15 cellular contexts compared by ENCODE assay signal in genomic region chr3:186079925-186080324, GRCh38.
"Had no signal": no experiment of that assay in that cellular context is flagged by ENCODE, and none has a peak within 500 bp of the region (broad histone marks: within the 10 kb centered on the region; RNA-seq: fewer than 3 reads in every experiment).

No MANE protein-coding gene starts in this region.

- H3K4me3 Mint-ChIP-seq: nephron progenitor cell had no signal

- H3K27me3 ChIP-seq: gastroesophageal sphincter, heart right ventricle had no signal

- H3K9me3 ChIP-seq: gastroesophageal sphincter had no signal

- H3K4me3 ChIP-seq: gastroesophageal sphincter, heart right ventricle had no signal

- ATAC-seq: gastroesophageal sphincter, left ventricle myocardium superior, right cardiac atrium had no signal

- H3K27ac ChIP-seq: gastroesophageal sphincter, heart right ventricle had no signal

- H3K27ac Mint-ChIP-seq: nephron progenitor cell had no signal

- DNase-seq: activated CD4-positive, CD25-positive, alpha-beta regulatory T cell treated with anti-CD3 and anti-CD28 coated beads, Interleukin-2, amount 50 U/mL, for 72 hours; activated naive CD4-positive, alpha-beta T cell treated with Interleukin-2 at 50 U/mL for 16 hours; activated T-cell treated with anti-CD3 and anti-CD28 coated beads for 4 hours; dermis blood vessel endothelial cell; heart right ventricle; left ventricle myocardium superior; nephron progenitor cell; occipital lobe; right cardiac atrium; small intestine; stimulated activated CD4-positive, alpha-beta T cell treated with anti-CD3 and anti-CD28 coated beads, Interleukin-4, amount 100 ng/mL, for 24 hours; stimulated activated naive CD4-positive, alpha-beta T cell; T-helper 9 cell; trophoblast cell had no signal

- H3K4me1 ChIP-seq: gastroesophageal sphincter had no signal
